In the genomic region with DNA sequence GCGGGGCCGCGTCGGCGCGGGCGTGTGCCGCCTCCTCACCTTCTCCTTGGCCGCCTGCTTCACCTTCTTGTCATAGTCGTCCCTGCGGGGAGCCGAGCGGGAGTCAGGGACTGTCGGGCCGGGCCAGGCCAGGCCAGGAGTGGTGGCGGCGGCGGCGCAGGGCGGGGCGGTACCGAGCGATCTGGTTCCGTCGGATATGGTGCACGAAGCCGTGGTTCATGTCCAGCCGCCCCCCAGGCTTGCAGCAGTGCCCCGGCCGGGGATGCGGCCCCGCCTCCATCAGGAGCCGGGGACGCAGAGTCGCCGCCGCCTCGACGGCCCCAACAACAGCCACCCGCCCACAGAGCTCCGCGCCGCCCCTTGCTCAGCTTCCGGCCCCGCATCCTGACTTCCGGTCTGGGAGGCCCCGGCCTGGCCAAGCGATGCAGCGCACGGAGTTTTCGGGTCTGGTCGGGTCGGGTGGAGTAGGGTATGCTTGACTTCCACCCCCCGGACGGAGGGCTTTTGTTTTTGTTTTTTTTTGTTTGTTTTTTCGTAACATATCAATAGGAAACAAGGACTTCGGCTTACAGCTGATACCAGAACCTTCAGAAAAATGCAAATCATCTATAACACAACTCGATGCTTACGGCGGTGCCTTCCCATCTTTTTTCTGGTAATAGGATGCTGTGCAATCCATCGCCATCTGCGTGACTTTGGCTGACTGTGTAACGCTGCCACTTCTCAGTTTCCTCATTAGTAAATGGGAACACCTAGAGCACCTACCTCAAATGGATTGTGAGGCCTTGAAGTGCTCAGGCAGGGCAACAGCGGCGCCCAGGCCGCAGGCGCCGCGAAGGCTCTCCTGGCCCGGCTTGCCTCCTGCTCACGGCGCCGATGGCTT, we compare ENCODE assay signal across 1 cellular context.
TF ChIP-seq lines count a peak whose summit lies in the region.

A gene with protein sequence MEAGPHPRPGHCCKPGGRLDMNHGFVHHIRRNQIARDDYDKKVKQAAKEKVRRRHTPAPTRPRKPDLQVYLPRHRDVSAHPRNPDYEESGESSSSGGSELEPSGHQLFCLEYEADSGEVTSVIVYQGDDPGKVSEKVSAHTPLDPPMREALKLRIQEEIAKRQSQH (minus strand): TSS at position 362 of the 883 bp plus-strand sequence. CDS start 82 bp downstream, at position 280.

TF ChIP-seq in K562, 482 proteins besides CTCF, POLR2A, EP300 and RAD21 (continued from another document and continues in another):
- TF ChIP-seq, protein P1, sequence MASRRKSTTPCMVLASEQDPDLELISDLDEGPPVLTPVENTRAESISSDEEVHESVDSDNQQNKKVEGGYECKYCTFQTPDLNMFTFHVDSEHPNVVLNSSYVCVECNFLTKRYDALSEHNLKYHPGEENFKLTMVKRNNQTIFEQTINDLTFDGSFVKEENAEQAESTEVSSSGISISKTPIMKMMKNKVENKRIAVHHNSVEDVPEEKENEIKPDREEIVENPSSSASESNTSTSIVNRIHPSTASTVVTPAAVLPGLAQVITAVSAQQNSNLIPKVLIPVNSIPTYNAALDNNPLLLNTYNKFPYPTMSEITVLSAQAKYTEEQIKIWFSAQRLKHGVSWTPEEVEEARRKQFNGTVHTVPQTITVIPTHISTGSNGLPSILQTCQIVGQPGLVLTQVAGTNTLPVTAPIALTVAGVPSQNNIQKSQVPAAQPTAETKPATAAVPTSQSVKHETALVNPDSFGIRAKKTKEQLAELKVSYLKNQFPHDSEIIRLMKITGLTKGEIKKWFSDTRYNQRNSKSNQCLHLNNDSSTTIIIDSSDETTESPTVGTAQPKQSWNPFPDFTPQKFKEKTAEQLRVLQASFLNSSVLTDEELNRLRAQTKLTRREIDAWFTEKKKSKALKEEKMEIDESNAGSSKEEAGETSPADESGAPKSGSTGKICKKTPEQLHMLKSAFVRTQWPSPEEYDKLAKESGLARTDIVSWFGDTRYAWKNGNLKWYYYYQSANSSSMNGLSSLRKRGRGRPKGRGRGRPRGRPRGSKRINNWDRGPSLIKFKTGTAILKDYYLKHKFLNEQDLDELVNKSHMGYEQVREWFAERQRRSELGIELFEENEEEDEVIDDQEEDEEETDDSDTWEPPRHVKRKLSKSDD (conservative IDR thresholded peaks at IDR 0.05; ENCODE audit: low read length) = no peak
- no peak for TF ChIP-seq ZNF780A (CRISPR knock-in tag; IDR thresholded peaks at IDR 0.05)
- TF ChIP-seq ERF (CRISPR knock-in tag; IDR thresholded peaks at IDR 0.05) = no peak
- TF ChIP-seq ZNF282 (CRISPR knock-in tag; IDR thresholded peaks at IDR 0.05) = no peak
- no peak for TF ChIP-seq POU5F1 (IDR thresholded peaks at IDR 0.05; ENCODE audit: borderline replicate concordance, low read depth, low read length, partially characterized antibody)
- no peak for TF ChIP-seq KDM2B (CRISPR knock-in tag; IDR thresholded peaks at IDR 0.05)
- TF ChIP-seq RHOXF2B (CRISPR knock-in tag; conservative IDR thresholded peaks at IDR 0.05) = no peak
- TF ChIP-seq, protein P2, sequence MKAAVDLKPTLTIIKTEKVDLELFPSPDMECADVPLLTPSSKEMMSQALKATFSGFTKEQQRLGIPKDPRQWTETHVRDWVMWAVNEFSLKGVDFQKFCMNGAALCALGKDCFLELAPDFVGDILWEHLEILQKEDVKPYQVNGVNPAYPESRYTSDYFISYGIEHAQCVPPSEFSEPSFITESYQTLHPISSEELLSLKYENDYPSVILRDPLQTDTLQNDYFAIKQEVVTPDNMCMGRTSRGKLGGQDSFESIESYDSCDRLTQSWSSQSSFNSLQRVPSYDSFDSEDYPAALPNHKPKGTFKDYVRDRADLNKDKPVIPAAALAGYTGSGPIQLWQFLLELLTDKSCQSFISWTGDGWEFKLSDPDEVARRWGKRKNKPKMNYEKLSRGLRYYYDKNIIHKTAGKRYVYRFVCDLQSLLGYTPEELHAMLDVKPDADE (conservative IDR thresholded peaks at IDR 0.05; ENCODE audit: control insufficient read depth, low read depth, low read length) = 0 out of 2 replicates have a peak, but pooled peaks have one; percentile 7
- TF ChIP-seq SRSF7 (optimal IDR thresholded peaks at IDR 0.05; ENCODE audit: low read depth, low read length) = no peak
- TF ChIP-seq, protein P3, sequence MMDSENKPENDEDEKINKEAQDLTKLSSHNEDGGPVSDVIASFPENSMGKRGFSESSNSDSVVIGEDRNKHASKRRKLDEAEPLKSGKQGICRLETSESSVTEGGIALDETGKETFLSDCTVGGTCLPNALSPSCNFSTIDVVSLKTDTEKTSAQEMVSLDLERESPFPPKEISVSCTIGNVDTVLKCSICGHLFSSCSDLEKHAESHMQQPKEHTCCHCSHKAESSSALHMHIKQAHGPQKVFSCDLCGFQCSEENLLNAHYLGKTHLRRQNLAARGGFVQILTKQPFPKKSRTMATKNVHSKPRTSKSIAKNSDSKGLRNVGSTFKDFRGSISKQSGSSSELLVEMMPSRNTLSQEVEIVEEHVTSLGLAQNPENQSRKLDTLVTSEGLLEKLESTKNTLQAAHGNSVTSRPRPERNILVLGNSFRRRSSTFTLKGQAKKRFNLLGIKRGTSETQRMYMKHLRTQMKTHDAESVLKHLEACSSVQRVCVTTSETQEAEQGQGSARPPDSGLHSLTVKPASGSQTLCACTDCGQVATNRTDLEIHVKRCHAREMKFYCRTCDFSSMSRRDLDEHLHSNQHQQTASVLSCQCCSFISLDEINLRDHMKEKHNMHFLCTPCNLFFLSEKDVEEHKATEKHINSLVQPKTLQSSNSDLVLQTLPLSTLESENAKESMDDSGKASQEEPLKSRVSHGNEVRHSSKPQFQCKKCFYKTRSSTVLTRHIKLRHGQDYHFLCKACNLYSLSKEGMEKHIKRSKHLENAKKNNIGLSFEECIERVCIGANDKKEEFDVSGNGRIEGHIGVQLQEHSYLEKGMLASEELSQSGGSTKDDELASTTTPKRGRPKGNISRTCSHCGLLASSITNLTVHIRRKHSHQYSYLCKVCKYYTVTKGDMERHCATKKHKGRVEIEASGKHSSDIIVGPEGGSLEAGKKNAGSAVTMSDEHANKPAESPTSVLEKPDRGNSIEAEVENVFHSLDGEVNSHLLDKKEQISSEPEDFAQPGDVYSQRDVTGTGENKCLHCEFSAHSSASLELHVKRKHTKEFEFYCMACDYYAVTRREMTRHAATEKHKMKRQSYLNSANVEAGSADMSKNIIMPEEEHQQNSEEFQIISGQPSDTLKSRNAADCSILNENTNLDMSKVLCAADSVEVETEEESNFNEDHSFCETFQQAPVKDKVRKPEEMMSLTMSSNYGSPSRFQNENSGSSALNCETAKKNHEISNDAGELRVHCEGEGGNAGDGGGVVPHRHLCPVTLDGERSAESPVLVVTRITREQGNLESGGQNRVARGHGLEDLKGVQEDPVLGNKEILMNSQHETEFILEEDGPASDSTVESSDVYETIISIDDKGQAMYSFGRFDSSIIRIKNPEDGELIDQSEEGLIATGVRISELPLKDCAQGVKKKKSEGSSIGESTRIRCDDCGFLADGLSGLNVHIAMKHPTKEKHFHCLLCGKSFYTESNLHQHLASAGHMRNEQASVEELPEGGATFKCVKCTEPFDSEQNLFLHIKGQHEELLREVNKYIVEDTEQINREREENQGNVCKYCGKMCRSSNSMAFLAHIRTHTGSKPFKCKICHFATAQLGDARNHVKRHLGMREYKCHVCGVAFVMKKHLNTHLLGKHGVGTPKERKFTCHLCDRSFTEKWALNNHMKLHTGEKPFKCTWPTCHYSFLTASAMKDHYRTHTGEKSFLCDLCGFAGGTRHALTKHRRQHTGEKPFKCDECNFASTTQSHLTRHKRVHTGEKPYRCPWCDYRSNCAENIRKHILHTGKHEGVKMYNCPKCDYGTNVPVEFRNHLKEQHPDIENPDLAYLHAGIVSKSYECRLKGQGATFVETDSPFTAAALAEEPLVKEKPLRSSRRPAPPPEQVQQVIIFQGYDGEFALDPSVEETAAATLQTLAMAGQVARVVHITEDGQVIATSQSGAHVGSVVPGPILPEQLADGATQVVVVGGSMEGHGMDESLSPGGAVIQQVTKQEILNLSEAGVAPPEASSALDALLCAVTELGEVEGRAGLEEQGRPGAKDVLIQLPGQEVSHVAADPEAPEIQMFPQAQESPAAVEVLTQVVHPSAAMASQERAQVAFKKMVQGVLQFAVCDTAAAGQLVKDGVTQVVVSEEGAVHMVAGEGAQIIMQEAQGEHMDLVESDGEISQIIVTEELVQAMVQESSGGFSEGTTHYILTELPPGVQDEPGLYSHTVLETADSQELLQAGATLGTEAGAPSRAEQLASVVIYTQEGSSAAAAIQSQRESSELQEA (IDR thresholded peaks at IDR 0.05; ENCODE audit: low read depth) = no peak
- TF ChIP-seq ZNF23 (CRISPR knock-in tag; IDR thresholded peaks at IDR 0.05) = no peak
- TF ChIP-seq, protein P4, sequence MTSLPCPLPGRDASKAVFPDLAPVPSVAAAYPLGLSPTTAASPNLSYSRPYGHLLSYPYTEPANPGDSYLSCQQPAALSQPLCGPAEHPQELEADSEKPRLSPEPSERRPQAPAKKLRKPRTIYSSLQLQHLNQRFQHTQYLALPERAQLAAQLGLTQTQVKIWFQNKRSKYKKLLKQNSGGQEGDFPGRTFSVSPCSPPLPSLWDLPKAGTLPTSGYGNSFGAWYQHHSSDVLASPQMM (CRISPR knock-in tag; IDR thresholded peaks at IDR 0.05) = no peak
- TF ChIP-seq PHTF2 (CRISPR knock-in tag; IDR thresholded peaks at IDR 0.05) = no peak
- no peak for TF ChIP-seq FOXM1 (IDR thresholded peaks at IDR 0.05; ENCODE audit: low read depth)
- TF ChIP-seq FOXM1 (CRISPR knock-in tag; IDR thresholded peaks at IDR 0.05; ENCODE audit: low read depth) = no peak
- peak; percentile 9; the same call in 1 of the 2 replicates for TF ChIP-seq ELF2 (CRISPR knock-in tag; IDR thresholded peaks at IDR 0.05)
- TF ChIP-seq WHSC1 (IDR thresholded peaks at IDR 0.05; ENCODE audit: low read length) = no peak
- TF ChIP-seq, protein P5, sequence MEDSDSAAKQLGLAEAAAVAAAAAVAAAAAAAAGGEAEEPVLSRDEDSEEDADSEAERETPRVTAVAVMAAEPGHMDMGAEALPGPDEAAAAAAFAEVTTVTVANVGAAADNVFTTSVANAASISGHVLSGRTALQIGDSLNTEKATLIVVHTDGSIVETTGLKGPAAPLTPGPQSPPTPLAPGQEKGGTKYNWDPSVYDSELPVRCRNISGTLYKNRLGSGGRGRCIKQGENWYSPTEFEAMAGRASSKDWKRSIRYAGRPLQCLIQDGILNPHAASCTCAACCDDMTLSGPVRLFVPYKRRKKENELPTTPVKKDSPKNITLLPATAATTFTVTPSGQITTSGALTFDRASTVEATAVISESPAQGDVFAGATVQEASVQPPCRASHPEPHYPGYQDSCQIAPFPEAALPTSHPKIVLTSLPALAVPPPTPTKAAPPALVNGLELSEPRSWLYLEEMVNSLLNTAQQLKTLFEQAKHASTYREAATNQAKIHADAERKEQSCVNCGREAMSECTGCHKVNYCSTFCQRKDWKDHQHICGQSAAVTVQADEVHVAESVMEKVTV (CRISPR knock-in tag; IDR thresholded peaks at IDR 0.05) = no peak
- TF ChIP-seq, protein P6, sequence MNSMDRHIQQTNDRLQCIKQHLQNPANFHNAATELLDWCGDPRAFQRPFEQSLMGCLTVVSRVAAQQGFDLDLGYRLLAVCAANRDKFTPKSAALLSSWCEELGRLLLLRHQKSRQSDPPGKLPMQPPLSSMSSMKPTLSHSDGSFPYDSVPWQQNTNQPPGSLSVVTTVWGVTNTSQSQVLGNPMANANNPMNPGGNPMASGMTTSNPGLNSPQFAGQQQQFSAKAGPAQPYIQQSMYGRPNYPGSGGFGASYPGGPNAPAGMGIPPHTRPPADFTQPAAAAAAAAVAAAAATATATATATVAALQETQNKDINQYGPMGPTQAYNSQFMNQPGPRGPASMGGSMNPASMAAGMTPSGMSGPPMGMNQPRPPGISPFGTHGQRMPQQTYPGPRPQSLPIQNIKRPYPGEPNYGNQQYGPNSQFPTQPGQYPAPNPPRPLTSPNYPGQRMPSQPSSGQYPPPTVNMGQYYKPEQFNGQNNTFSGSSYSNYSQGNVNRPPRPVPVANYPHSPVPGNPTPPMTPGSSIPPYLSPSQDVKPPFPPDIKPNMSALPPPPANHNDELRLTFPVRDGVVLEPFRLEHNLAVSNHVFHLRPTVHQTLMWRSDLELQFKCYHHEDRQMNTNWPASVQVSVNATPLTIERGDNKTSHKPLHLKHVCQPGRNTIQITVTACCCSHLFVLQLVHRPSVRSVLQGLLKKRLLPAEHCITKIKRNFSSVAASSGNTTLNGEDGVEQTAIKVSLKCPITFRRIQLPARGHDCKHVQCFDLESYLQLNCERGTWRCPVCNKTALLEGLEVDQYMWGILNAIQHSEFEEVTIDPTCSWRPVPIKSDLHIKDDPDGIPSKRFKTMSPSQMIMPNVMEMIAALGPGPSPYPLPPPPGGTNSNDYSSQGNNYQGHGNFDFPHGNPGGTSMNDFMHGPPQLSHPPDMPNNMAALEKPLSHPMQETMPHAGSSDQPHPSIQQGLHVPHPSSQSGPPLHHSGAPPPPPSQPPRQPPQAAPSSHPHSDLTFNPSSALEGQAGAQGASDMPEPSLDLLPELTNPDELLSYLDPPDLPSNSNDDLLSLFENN (IDR thresholded peaks at IDR 0.05; ENCODE audit: low read depth in 2 of 2, low read length in 2 of 2) = no peak
- no peak for TF ChIP-seq TFAM (CRISPR knock-in tag; conservative IDR thresholded peaks at IDR 0.05)
- TF ChIP-seq, protein P7, sequence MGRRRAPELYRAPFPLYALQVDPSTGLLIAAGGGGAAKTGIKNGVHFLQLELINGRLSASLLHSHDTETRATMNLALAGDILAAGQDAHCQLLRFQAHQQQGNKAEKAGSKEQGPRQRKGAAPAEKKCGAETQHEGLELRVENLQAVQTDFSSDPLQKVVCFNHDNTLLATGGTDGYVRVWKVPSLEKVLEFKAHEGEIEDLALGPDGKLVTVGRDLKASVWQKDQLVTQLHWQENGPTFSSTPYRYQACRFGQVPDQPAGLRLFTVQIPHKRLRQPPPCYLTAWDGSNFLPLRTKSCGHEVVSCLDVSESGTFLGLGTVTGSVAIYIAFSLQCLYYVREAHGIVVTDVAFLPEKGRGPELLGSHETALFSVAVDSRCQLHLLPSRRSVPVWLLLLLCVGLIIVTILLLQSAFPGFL (CRISPR knock-in tag; IDR thresholded peaks at IDR 0.05) = no peak
- TF ChIP-seq NFYB (IDR thresholded peaks at IDR 0.05; ENCODE audit: extremely low read depth, insufficient read length) = no peak
- TF ChIP-seq, protein P8, sequence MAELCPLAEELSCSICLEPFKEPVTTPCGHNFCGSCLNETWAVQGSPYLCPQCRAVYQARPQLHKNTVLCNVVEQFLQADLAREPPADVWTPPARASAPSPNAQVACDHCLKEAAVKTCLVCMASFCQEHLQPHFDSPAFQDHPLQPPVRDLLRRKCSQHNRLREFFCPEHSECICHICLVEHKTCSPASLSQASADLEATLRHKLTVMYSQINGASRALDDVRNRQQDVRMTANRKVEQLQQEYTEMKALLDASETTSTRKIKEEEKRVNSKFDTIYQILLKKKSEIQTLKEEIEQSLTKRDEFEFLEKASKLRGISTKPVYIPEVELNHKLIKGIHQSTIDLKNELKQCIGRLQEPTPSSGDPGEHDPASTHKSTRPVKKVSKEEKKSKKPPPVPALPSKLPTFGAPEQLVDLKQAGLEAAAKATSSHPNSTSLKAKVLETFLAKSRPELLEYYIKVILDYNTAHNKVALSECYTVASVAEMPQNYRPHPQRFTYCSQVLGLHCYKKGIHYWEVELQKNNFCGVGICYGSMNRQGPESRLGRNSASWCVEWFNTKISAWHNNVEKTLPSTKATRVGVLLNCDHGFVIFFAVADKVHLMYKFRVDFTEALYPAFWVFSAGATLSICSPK (IDR thresholded peaks at IDR 0.05; ENCODE audit: borderline replicate concordance) = no peak
- no peak for TF ChIP-seq RBM14 (IDR thresholded peaks at IDR 0.05; ENCODE audit: borderline replicate concordance, insufficient read depth, low read depth, low read length)
- TF ChIP-seq ZNF134 (CRISPR knock-in tag; conservative IDR thresholded peaks at IDR 0.05) = no peak
